In the genomic region with DNA sequence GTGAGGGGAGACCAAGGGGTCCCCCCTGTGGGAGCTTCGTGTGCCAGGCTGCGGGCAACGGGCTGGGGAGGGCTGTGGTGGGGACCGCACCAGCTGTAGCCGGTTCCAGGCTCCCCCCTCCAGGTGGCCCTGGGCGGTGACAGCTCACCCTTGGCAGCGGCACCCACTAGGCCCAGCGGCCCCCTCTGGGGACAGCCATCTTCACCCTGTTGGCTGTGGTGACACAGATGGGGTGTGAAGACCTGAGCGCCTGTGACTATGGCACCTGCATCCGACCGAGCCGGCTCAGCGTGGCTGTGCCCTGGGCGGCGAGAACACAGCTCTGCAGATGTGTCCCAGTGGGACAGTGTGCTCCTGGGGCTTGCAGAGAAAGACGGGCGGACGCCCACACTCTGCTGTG, we compare ENCODE assay signal across 17 cellular contexts. TPM values are rescaled to one million over a fixed set of nuclear protein-coding genes. Genes with fewer than 3 reads are reported as not detected.
A peak's percentile ranks its signal among the peaks of the same experiment; 100 is the strongest.
DNase-seq lines count a peak whose midpoint lies in the region; ATAC-seq and TF ChIP-seq lines count a peak whose summit lies in the region.
"Had no signal": no experiment of that assay in that cellular context is flagged by ENCODE, and none has a peak within 500 bp of the region (broad histone marks: within the 10 kb centered on the region; RNA-seq: fewer than 3 reads in every experiment).

No MANE protein-coding gene starts in this region.

- peaks cover 2% of the 10 kb centered on the region for H3K27me3 Mint-ChIP-seq in memory B cell
- H3K27me3 Mint-ChIP-seq in HFFc6 (ENCODE audit: insufficient read depth): peaks cover 1% of the 10 kb centered on the region; the same call in 1 of the 2 replicates

- DNase-seq in Right ventricle myocardium inferior (ENCODE audit: missing footprints) (no peak), cardiac septum (ENCODE audit: low spot score) (no peak), coronary artery (ENCODE audit: low spot score) (no peak), memory B cell (ENCODE audit: low spot score in 2 of 2) (no peak), tibial artery (no peak), HFFc6 (no peak)
- DNase-seq in stimulated activated CD8-positive, alpha-beta memory T cell treated with anti-CD3 and anti-CD28 coated beads, Interleukin-4, amount 100 ng/mL, for 48 hours: no peak
- DNase-seq: 8988T, COR-L47, DMS153, Kasumi-1, NCI-H2029, NCI-H510A had no signal

- H3K36me3 Mint-ChIP-seq in memory B cell (peaks cover 2% of the 10 kb centered on the region), HFFc6 (ENCODE audit: low read depth) (no peaks in the 10 kb centered on the region; the same call in 1 of the 2 replicates)

- H3K27me3 ChIP-seq in tibial artery: peaks cover 0 to 2% of the 10 kb centered on the region in 2 donors

- peak; percentile 14 for ATAC-seq in Right ventricle myocardium inferior
- peak; percentile 38 for ATAC-seq in memory B cell (ENCODE audit: low read depth)
- ATAC-seq in GM21526 (IDR thresholded peaks at IDR 0.05; ENCODE audit: low FRiP score, unreplicated experiment): no peak

- peaks cover 7 to 71% (median 51%) of the 10 kb centered on the region in 4 donors for H3K4me1 ChIP-seq in tibial artery

- H3K4me3 ChIP-seq in coronary artery (no peak overlapping the region), tibial artery (no peak overlapping the region)

- H3K27ac Mint-ChIP-seq in memory B cell: no peak overlapping the region
- H3K27ac Mint-ChIP-seq in HFFc6: no peak overlapping the region

- H3K9me3 ChIP-seq in tibial artery: no peaks in the 10 kb centered on the region

- H3K4me1 Mint-ChIP-seq in memory B cell (no peaks in the 10 kb centered on the region), HFFc6 (ENCODE audit: low read depth) (no peaks in the 10 kb centered on the region)

- no peak for TF ChIP-seq CTCF in coronary artery (IDR thresholded peaks at IDR 0.05)
- no peak for TF ChIP-seq CTCF in tibial artery (IDR thresholded peaks at IDR 0.05)
- TF ChIP-seq CTCF in HFFc6 (IDR thresholded peaks at IDR 0.05): no peak

- H3K36me3 ChIP-seq in tibial artery: no peaks in the 10 kb centered on the region

- H3K27ac ChIP-seq in coronary artery: peak overlapping the region; percentile 89
- peak overlapping the region; percentile 96 to 97 for H3K27ac ChIP-seq in tibial artery
- H3K27ac ChIP-seq: C4-2B, RWPE1 had no signal

- no peak overlapping the region for H3K4me3 Mint-ChIP-seq in memory B cell
- no peak overlapping the region for H3K4me3 Mint-ChIP-seq in HFFc6

- peaks cover 2% of the 10 kb centered on the region for H3K9me3 Mint-ChIP-seq in memory B cell
- H3K9me3 Mint-ChIP-seq in HFFc6: peaks cover 2% of the 10 kb centered on the region; the same call in 1 of the 2 replicates

- intact Hi-C loops in Right ventricle myocardium inferior (cut with DNase I) (loop anchor here (2.0 kb wide), 1 partner anchor 22 kb away; no protein-coding TSS in a partner anchor), cardiac septum (cut with DNase I) (no loop called here), tibial artery (cut with DNase I; ENCODE audit: low total_unique reads) (loop anchor here (2.0 kb wide), 1 partner anchor 62 kb away; no protein-coding TSS in a partner anchor)

RNA-seq across cellular contexts. Expression of a gene that starts 1.1 kb away (rescaled TPM):
- total RNA-seq in Right ventricle myocardium inferior (0.19 TPM), cardiac septum (not detected)
- total RNA-seq in HFFc6 (2021; fragmentation: NEBNext Ultra II Directional; extraction: Animal tissue kit (Norgen Biotek cat#: 25700)): not detected
- total RNA-seq: SK-MEL-5 had no signal

RNA-seq across cellular contexts. Expression of a gene that starts 24.6 kb away (rescaled TPM):
- 14.7 TPM for total RNA-seq in Right ventricle myocardium inferior
- total RNA-seq in cardiac septum: 0.57 TPM
- total RNA-seq in HFFc6 (2021; fragmentation: NEBNext Ultra II Directional; extraction: Animal tissue kit (Norgen Biotek cat#: 25700)): not detected
- total RNA-seq: SK-MEL-5 had no signal

RNA-seq across cellular contexts. Expression of a gene that starts 55.8 kb away (rescaled TPM):
- 6.0 TPM for total RNA-seq in Right ventricle myocardium inferior
- total RNA-seq in cardiac septum: 4.7 TPM
- under 1 TPM in 2 of 6 experiments, not detected in 4; 0.03 to 0.05 TPM for total RNA-seq in HFFc6 (2021; fragmentation: NEBNext Ultra II Directional; extraction: Animal tissue kit (Norgen Biotek cat#: 25700))

Comparison
In these comparisons a context has a peak if more than half of its experiments do, and no peak if none do; other contexts are left out.
1. RNA of a gene that starts 24.6 kb away (total RNA-seq): 14.7 TPM in Right ventricle myocardium inferior (single experiment); 0.57 TPM in cardiac septum (single experiment) and not detected in HFFc6; every median in the first group is over 10 times any median in the second.